8 cellular contexts compared by ENCODE assay signal in genomic region chr20:9609892-9610502, GRCh38.
DNase-seq lines count a peak whose midpoint lies in the region; ATAC-seq and TF ChIP-seq lines count a peak whose summit lies in the region.

No MANE protein-coding gene starts in this region.

- no TSS peak for BruUV-seq in PC-3 (replicated peaks; lab: Mats Ljungman, UMichigan)
- BruUV-seq in mammary epithelial cell (replicated peaks; lab: Mats Ljungman, UMichigan): no TSS peak

- H3K4me2 ChIP-seq in KMS-11 (no peak overlapping the region), PC-3 (ENCODE audit: low read length) (no peak overlapping the region), mammary epithelial cell (ENCODE audit: insufficient read depth, low read depth, low read length) (no peak overlapping the region)

- 33% methylated on average over 7 of the region's 7 CpGs for whole genome bisulfite sequencing in mammary epithelial cell (ENCODE audit: low coverage, missing lambda C conversion rate)
- 22% methylated on average over 7 of the region's 7 CpGs for WGBS in right lobe of liver (ENCODE audit: insufficient coverage, low coverage, low lambda C conversion rate, missing lambda C conversion rate)
- 25 to 34% methylated on average over 7 of the region's 7 CpGs for WGBS in testis, 2 donors

- H2AFZ ChIP-seq in KMS-11 (ENCODE audit: low read depth): peak overlapping the region; percentile 33; the same call in 1 of the 2 replicates
- peak overlapping the region; percentile 20; the same call in 1 of the 2 replicates for H2AFZ ChIP-seq in PC-3 (ENCODE audit: low read length)
- no peak overlapping the region for H2AFZ ChIP-seq in mammary epithelial cell (ENCODE audit: low read depth, low read length)

- H3K9me3 ChIP-seq in PC-3 (ENCODE audit: low read length) (no peaks in the 10 kb centered on the region), mammary epithelial cell (replicated peaks; ENCODE audit: insufficient read depth, low read length) (no peaks in the 10 kb centered on the region), right lobe of liver (no peaks in the 10 kb centered on the region), testis (no peaks in the 10 kb centered on the region)

- CTCF ChIA-PET in PC-3 (lab: Charles Lee) (interaction anchor here (0.5 to 1.9 kb wide), 24 partner anchors 12 to 732 kb away, joined by 3 to 68 read pairs (median 4); partner anchors contain the start of gene LAMP5), mammary epithelial cell (lab: Charles Lee; ENCODE audit: low non-redundant PET) (interaction anchor here (0.6 to 1.8 kb wide), 2 partner anchors 200 to 202 kb away, joined by 8 to 37 read pairs; no protein-coding TSS in a partner anchor)

- H3K4me1 ChIP-seq in KMS-11 (ENCODE audit: low read depth, poor library complexity, severe bottlenecking): peaks cover 22% of the 10 kb centered on the region
- H3K4me1 ChIP-seq in PC-3 (ENCODE audit: insufficient read depth, low read length): peaks cover 7% of the 10 kb centered on the region
- H3K4me1 ChIP-seq in mammary epithelial cell (ENCODE audit: insufficient read depth, low read length): no peaks in the 10 kb centered on the region
- H3K4me1 ChIP-seq in right lobe of liver: no peaks in the 10 kb centered on the region
- no peaks in the 10 kb centered on the region for H3K4me1 ChIP-seq in testis

- H3K9me2 ChIP-seq in PC-3 (replicated peaks; ENCODE audit: low read length): no peaks in the 10 kb centered on the region

- no peaks in the 10 kb centered on the region for H3K36me3 ChIP-seq in KMS-11 (ENCODE audit: insufficient read depth)
- H3K36me3 ChIP-seq in PC-3 (ENCODE audit: low read depth, low read length): no peaks in the 10 kb centered on the region
- no peaks in the 10 kb centered on the region for H3K36me3 ChIP-seq in mammary epithelial cell (ENCODE audit: insufficient read depth, low read length)
- no peaks in the 10 kb centered on the region for H3K36me3 ChIP-seq in right lobe of liver
- H3K36me3 ChIP-seq in testis (ENCODE audit: low read depth, missing control alignments): no peaks in the 10 kb centered on the region

- dilution Hi-C loops in mammary epithelial cell (cut with HindIII; ENCODE audit: low sequenced_read_pairs): loop anchor here (25.0 kb wide), 1 partner anchor 198 kb away; no protein-coding TSS in a partner anchor

- TF ChIP-seq POLR2A in right lobe of liver (IDR thresholded peaks at IDR 0.05) (no peak), testis (IDR thresholded peaks at IDR 0.05) (no peak)

- ATAC-seq in GM19351 (IDR thresholded peaks at IDR 0.05; ENCODE audit: unreplicated experiment): peak; percentile 80
- peak; percentile 78 for ATAC-seq in PC-3
- peak; percentile 45 to 66 (median 63) for ATAC-seq in right lobe of liver
- no peak for ATAC-seq in HG02763 (IDR thresholded peaks at IDR 0.05; ENCODE audit: unreplicated experiment)

- intact Hi-C loops in PC-3 (cut with micrococcal nuclease) (loop anchor here (1.0 to 10.0 kb wide), 4 partner anchors 142 to 855 kb away; no protein-coding TSS in a partner anchor), mammary epithelial cell (cut with micrococcal nuclease) (loop anchor here (1.0 kb wide), 2 partner anchors 142 to 202 kb away; no protein-coding TSS in a partner anchor), right lobe of liver (cut with DNase I) (loop anchor here (5.0 to 10.0 kb wide), 2 partner anchors 195 to 198 kb away; no protein-coding TSS in a partner anchor), testis (cut with DNase I; ENCODE audit: low total_unique reads) (loop anchor here (5.0 kb wide), 1 partner anchor 198 kb away; no protein-coding TSS in a partner anchor)

- DNase-seq in D341Med (ENCODE audit: low spot score) (peak; percentile 42), PC-3 (peak; percentile 94), mammary epithelial cell (peak; percentile 57), right lobe of liver (peak in 1 of 3 donors; percentile 49), testis (peak; percentile 73)

- no peaks in the 10 kb centered on the region for H3K27me3 ChIP-seq in KMS-11 (ENCODE audit: insufficient read depth, low read depth)
- no peaks in the 10 kb centered on the region for H3K27me3 ChIP-seq in PC-3 (ENCODE audit: low read length)
- peaks cover 2% of the 10 kb centered on the region for H3K27me3 ChIP-seq in mammary epithelial cell (ENCODE audit: insufficient read depth, low read length)
- no peaks in the 10 kb centered on the region for H3K27me3 ChIP-seq in right lobe of liver
- H3K27me3 ChIP-seq in testis: no peaks in the 10 kb centered on the region

- H3F3A ChIP-seq in PC-3 (ENCODE audit: low read length, unreplicated experiment): no peaks in the 10 kb centered on the region

- H3K79me2 ChIP-seq in KMS-11 (ENCODE audit: insufficient read depth, low read depth): no peaks in the 10 kb centered on the region
- no peaks in the 10 kb centered on the region for H3K79me2 ChIP-seq in PC-3 (ENCODE audit: low read length)
- no peaks in the 10 kb centered on the region for H3K79me2 ChIP-seq in mammary epithelial cell (ENCODE audit: insufficient read depth, low read length)

- POLR2A ChIA-PET in PC-3 (lab: Charles Lee; ENCODE audit: unreplicated experiment): interaction anchor here (0.6 kb wide), 1 partner anchor 1710 kb away, joined by 30 read pairs; no protein-coding TSS in a partner anchor

- TF ChIP-seq CTCF in KMS-11 (conservative IDR thresholded peaks at IDR 0.05; ENCODE audit: low read depth, low read length): peak; percentile 70
- TF ChIP-seq CTCF in PC-3 (conservative IDR thresholded peaks at IDR 0.05; ENCODE audit: low read depth, low read length): peak; percentile 93
- peak; percentile 50 to 57 for TF ChIP-seq CTCF in mammary epithelial cell (conservative IDR thresholded peaks at IDR 0.05 in 1 of 2, IDR thresholded peaks at IDR 0.05 in 1 of 2; ENCODE audit: extremely low read depth in 1 of 2, insufficient read depth in 1 of 2, low read depth in 1 of 2, low read length in 2 of 2)
- TF ChIP-seq CTCF in right lobe of liver (IDR thresholded peaks at IDR 0.05): peak; percentile 67 to 72 (median 70)
- peak; percentile 54 to 78 (median 71) for TF ChIP-seq CTCF in testis (IDR thresholded peaks at IDR 0.05)

- H3K9ac ChIP-seq in KMS-11: no peak overlapping the region
- no peak overlapping the region for H3K9ac ChIP-seq in PC-3 (ENCODE audit: low read length)
- H3K9ac ChIP-seq in mammary epithelial cell (ENCODE audit: insufficient read depth, low read length): no peak overlapping the region

- no peak overlapping the region for H3K27ac ChIP-seq in KMS-11
- H3K27ac ChIP-seq in PC-3 (ENCODE audit: low read length): no peak overlapping the region
- no peak overlapping the region for H3K27ac ChIP-seq in mammary epithelial cell (ENCODE audit: insufficient read depth, low read depth, low read length)
- H3K27ac ChIP-seq in right lobe of liver: no peak overlapping the region
- no peak overlapping the region for H3K27ac ChIP-seq in testis

- in situ Hi-C loops in mammary epithelial cell (cut with MboI; ENCODE audit: low sequenced_read_pairs in 2 of 2): loop anchor here (5.0 to 25.0 kb wide), 3 partner anchors 198 to 302 kb away; no protein-coding TSS in a partner anchor

- H4K20me1 ChIP-seq in KMS-11 (ENCODE audit: insufficient read depth) (no peaks in the 10 kb centered on the region), PC-3 (ENCODE audit: low read length) (no peaks in the 10 kb centered on the region), mammary epithelial cell (ENCODE audit: insufficient read depth, low read length) (no peaks in the 10 kb centered on the region)

- no peak overlapping the region for H3K4me3 ChIP-seq in KMS-11 (IDR thresholded peaks at IDR 0.05; ENCODE audit: insufficient read depth, low read depth, low read length)
- no peak overlapping the region for H3K4me3 ChIP-seq in PC-3 (ENCODE audit: low read length)
- H3K4me3 ChIP-seq in mammary epithelial cell (replicated peaks in 1 of 3; ENCODE audit: insufficient read depth in 1 of 3, low read depth in 2 of 3, low read length in 3 of 3): no peak overlapping the region
- no peak overlapping the region for H3K4me3 ChIP-seq in right lobe of liver
- H3K4me3 ChIP-seq in testis: no peak overlapping the region
